Comparison of ENCODE assay signal across 11 cellular contexts in genomic region chr2:197079414-197079813, GRCh38.
DNase-seq lines count a peak whose midpoint lies in the region; ATAC-seq and TF ChIP-seq lines count a peak whose summit lies in the region.
"Had no signal": no experiment of that assay in that cellular context is flagged by ENCODE, and none has a peak within 500 bp of the region (broad histone marks: within the 10 kb centered on the region; RNA-seq: fewer than 3 reads in every experiment).

No MANE protein-coding gene starts in this region.

- intact Hi-C loops in dorsolateral prefrontal cortex (cut with DNase I): loop anchor here in 1 of 2 donors (5.0 to 10.0 kb wide), 4 partner anchors 33 to 155 kb away; partner anchors contain the start of gene PGAP1

- H3K79me1 ChIP-seq in neuronal stem cell (ENCODE audit: low read depth, low read length): no peaks in the 10 kb centered on the region

- H2AK5ac ChIP-seq in neuronal stem cell (ENCODE audit: low read depth, low read length): no peak overlapping the region

- H3K23ac ChIP-seq in neuronal stem cell (ENCODE audit: low read depth, low read length, poor library complexity): no peak overlapping the region

- H2AFZ ChIP-seq in neuronal stem cell (ENCODE audit: low read length): peak overlapping the region; percentile 35

- H3K4me3 ChIP-seq in dorsolateral prefrontal cortex (peak overlapping the region in 19 of 59 donors; percentile 1 to 46 (median 19)), neuronal stem cell (ENCODE audit: low read length in 2 of 2) (no peak overlapping the region)

- no peak overlapping the region for H2BK120ac ChIP-seq in neuronal stem cell (ENCODE audit: low read depth, low read length)

- ATAC-seq in GM19463 (IDR thresholded peaks at IDR 0.05; ENCODE audit: unreplicated experiment): no peak
- ATAC-seq in GM18873 (IDR thresholded peaks at IDR 0.05; ENCODE audit: low FRiP score, unreplicated experiment): no peak
- ATAC-seq: activated CD4-positive, alpha-beta T cell treated with anti-CD3 and anti-CD28 coated beads for 36 hours had no signal

- TF ChIP-seq CTCF in dorsolateral prefrontal cortex (IDR thresholded peaks at IDR 0.05 in 54 of 56, conservative IDR thresholded peaks at IDR 0.05 in 2 of 56; ENCODE audit: low read depth in 1 of 56, partially characterized antibody in 56 of 56) (no peak), GM10248 (IDR thresholded peaks at IDR 0.05; ENCODE audit: control extremely low read depth, extremely low read depth, low read depth, missing control alignments) (no peak)

- H4K8ac ChIP-seq in neuronal stem cell (ENCODE audit: low read depth, low read length): no peak overlapping the region

- no peak overlapping the region for H2BK15ac ChIP-seq in neuronal stem cell (ENCODE audit: low read length)

- no peak overlapping the region for H3K4ac ChIP-seq in neuronal stem cell (ENCODE audit: low read length)

- H3K27me3 ChIP-seq in dorsolateral prefrontal cortex (no peaks in the 10 kb centered on the region), neuronal stem cell (ENCODE audit: control insufficient read depth in 3 of 3, insufficient read depth in 3 of 3, low read depth in 1 of 3, low read length in 3 of 3) (no peaks in the 10 kb centered on the region)

- POLR2A ChIA-PET in GM10248 (lab: Yijun Ruan, JAX): no interaction called here

- no peak overlapping the region for H3K14ac ChIP-seq in neuronal stem cell (ENCODE audit: low read length)

- H2BK5ac ChIP-seq in neuronal stem cell (ENCODE audit: low read length): no peak overlapping the region

- no peak overlapping the region for H2BK12ac ChIP-seq in neuronal stem cell (ENCODE audit: low read length)

- H3K9me3 ChIP-seq in neuronal stem cell (replicated peaks in 1 of 2; ENCODE audit: control insufficient read depth in 2 of 2, insufficient read depth in 1 of 2, low read depth in 1 of 2, low read length in 2 of 2): peaks cover 0 to 7% of the 10 kb centered on the region in 2 donors

- CTCF ChIA-PET in GM10248 (lab: Yijun Ruan, JAX): interaction anchor here (1.0 kb wide), 1 partner anchor 8 kb away, joined by 3 read pairs; no protein-coding TSS in a partner anchor

- no peaks in the 10 kb centered on the region for H3K36me3 ChIP-seq in neuronal stem cell (replicated peaks in 1 of 2; ENCODE audit: control insufficient read depth in 2 of 2, insufficient read depth in 2 of 2, low read length in 2 of 2)

- H3K9ac ChIP-seq in neuronal stem cell (ENCODE audit: low read depth, low read length, poor library complexity): no peak overlapping the region

- WGBS in neuronal stem cell (ENCODE audit: extremely low coverage in 2 of 2, insufficient read length in 2 of 2, insufficient replicate concordance in 1 of 2), 2 donors: no CpG with 5 or more reads among the region's 3 CpGs

- peak; percentile 30 for DNase-seq in AG08395 (ENCODE audit: low spot score)
- peak; percentile 29 for DNase-seq in GM03348 (ENCODE audit: low spot score)
- DNase-seq in dorsolateral prefrontal cortex: no peak
- DNase-seq in neuronal stem cell (ENCODE audit: low spot score): no peak
- DNase-seq in GM10248 (ENCODE audit: extremely low spot score): no peak
- DNase-seq in HuH-7.5 (ENCODE audit: low spot score): no peak
- DNase-seq: activated CD4-positive, alpha-beta T cell treated with anti-CD3 and anti-CD28 coated beads for 36 hours; mammary epithelial cell; SW 1271 had no signal

- H3K18ac ChIP-seq in neuronal stem cell (ENCODE audit: low read length): no peak overlapping the region

- H4K91ac ChIP-seq in neuronal stem cell (ENCODE audit: low read depth, low read length, poor library complexity): no peak overlapping the region

- H3K4me2 ChIP-seq in neuronal stem cell (ENCODE audit: insufficient read depth, low read length, poor library complexity, severe bottlenecking): no peak overlapping the region

- H3K27ac ChIP-seq in dorsolateral prefrontal cortex (peak overlapping the region in 58 of 59 donors; percentile 1 to 97 (median 77)), neuronal stem cell (replicated peaks; ENCODE audit: low read length) (no peak overlapping the region)

- peaks cover 4 to 6% of the 10 kb centered on the region in 2 donors for H3K4me1 ChIP-seq in neuronal stem cell (ENCODE audit: control insufficient read depth in 2 of 2, insufficient read depth in 1 of 2, low read depth in 1 of 2, low read length in 2 of 2)

Comparison
In these comparisons a context has a peak if more than half of its experiments do, and no peak if none do; other contexts are left out.
1. DNase-seq: peak in AG08395 (single experiment) and GM03348 (single experiment); none in dorsolateral prefrontal cortex (0 of 10), neuronal stem cell (single experiment), GM10248 (single experiment) and HuH-7.5 (single experiment).